1 cellular context compared by ENCODE assay signal in the genomic region with DNA sequence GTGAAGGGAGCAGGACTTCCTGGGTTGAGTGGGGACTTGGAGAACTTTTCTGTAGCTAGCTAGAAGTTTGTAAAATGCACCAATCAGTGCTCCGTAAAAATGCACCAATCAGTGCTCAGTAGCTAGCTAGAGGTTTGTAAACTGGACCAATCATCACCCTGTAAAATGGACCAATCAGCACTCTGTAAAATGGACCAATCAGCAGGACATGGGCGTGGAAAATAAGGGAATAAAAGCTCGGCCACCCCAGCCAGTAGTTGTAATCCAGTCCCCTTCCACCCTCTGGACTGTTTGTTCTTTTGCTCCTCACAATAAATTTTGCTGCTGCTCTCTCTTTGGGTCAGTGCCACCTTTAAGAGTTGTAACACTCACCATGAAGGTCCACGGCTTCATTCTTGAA.
A peak's percentile ranks its signal among the peaks of the same experiment; 100 is the strongest.
TF ChIP-seq lines count a peak whose summit lies in the region.

No MANE protein-coding gene starts in this region.

TF ChIP-seq in H1, 55 proteins besides CTCF, POLR2A, EP300 and RAD21:
- TF ChIP-seq POLR2AphosphoS5 (IDR thresholded peaks at IDR 0.05; ENCODE audit: low read depth, low read length) (no peak), SP1 (IDR thresholded peaks at IDR 0.05; ENCODE audit: low read depth, low read length) (0 out of 2 replicates have a peak, but pooled peaks have one; percentile 11)
- TF ChIP-seq, protein P1, sequence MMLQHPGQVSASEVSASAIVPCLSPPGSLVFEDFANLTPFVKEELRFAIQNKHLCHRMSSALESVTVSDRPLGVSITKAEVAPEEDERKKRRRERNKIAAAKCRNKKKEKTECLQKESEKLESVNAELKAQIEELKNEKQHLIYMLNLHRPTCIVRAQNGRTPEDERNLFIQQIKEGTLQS (IDR thresholded peaks at IDR 0.05; ENCODE audit: insufficient read depth, low read depth, low read length) = no peak
